8 cellular contexts compared by ENCODE assay signal in the genomic region with DNA sequence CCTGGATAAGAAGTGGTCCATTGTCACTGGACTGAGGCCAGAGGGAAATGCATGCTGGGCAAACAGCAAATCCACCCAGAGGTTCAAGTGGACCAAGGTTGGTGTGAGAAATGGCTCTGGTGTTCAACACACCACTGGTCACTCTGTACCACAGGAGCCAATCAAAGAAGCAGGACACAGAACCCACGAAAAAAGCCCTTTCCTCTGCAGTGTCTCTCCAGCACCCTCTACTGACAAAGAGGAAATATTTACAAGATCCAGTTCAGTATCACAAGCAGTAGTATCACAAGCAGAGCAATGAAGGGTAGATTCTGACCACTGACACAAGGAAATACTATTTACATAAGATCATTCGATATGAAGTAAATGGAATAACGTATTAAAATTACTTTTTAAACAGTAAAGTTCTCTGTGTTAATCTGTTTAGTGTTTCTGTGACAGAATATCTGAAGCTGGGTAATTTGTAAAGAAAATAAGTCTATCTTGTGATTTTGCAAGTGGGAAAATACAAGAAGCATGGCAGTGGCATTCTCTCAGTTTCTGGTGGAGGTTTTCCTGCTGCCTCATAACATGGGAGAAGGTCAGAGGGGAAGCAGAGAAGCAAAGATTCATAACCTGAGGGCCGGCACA.
DNase-seq lines count a peak whose midpoint lies in the region; ATAC-seq lines count a peak whose summit lies in the region.

No MANE protein-coding gene starts in this region.

- CTCF ChIA-PET in activated naive CD4-positive, alpha-beta T cell treated with anti-CD3 and anti-CD28 coated beads, Interleukin-2, amount 10 ng/mL, durations not matched to agents 7 days and 5 days (lab: Charles Lee): interaction anchor here (0.9 to 1.0 kb wide), 2 partner anchors 10 to 194 kb away, joined by 3 read pairs; no protein-coding TSS in a partner anchor

- DNase-seq in NCI-H2171 treated with DMSO at 0.1 percent for 48 hours (lab: John Stamatoyannopoulos, UW) (peak; percentile 13), NCI-H2171 (lab: John Stamatoyannopoulos, UW) (no peak), HT1080 (ENCODE audit: low read depth) (peak; percentile 38), SK-N-DZ (ENCODE audit: low spot score) (peak; percentile 67), left kidney (ENCODE audit: low read depth, low spot score) (peak; percentile 63)
- no peak for DNase-seq in activated naive CD4-positive, alpha-beta T cell treated with anti-CD3 and anti-CD28 coated beads, Interleukin-2, amount 10 ng/mL, durations not matched to agents 7 days and 5 days
- DNase-seq in activated naive CD4-positive, alpha-beta T cell treated with anti-CD3 and anti-CD28 coated beads, Interleukin-2, amount 50 U/mL, for 72 hours (ENCODE audit: low spot score in 2 of 2): no peak

- H3K9me3 Mint-ChIP-seq in activated naive CD4-positive, alpha-beta T cell treated with anti-CD3 and anti-CD28 coated beads, Interleukin-2, amount 10 ng/mL, durations not matched to agents 7 days and 5 days: no peaks in the 10 kb centered on the region
- no peaks in the 10 kb centered on the region for H3K9me3 Mint-ChIP-seq in activated naive CD4-positive, alpha-beta T cell treated with anti-CD3 and anti-CD28 coated beads, Interleukin-2, amount 50 U/mL, for 72 hours

- no peak overlapping the region for H3K27ac Mint-ChIP-seq in activated naive CD4-positive, alpha-beta T cell treated with anti-CD3 and anti-CD28 coated beads, Interleukin-2, amount 10 ng/mL, durations not matched to agents 7 days and 5 days
- H3K27ac Mint-ChIP-seq in activated naive CD4-positive, alpha-beta T cell treated with anti-CD3 and anti-CD28 coated beads, Interleukin-2, amount 50 U/mL, for 72 hours: no peak overlapping the region

- no peaks in the 10 kb centered on the region for H3K36me3 Mint-ChIP-seq in activated naive CD4-positive, alpha-beta T cell treated with anti-CD3 and anti-CD28 coated beads, Interleukin-2, amount 10 ng/mL, durations not matched to agents 7 days and 5 days
- H3K36me3 Mint-ChIP-seq in activated naive CD4-positive, alpha-beta T cell treated with anti-CD3 and anti-CD28 coated beads, Interleukin-2, amount 50 U/mL, for 72 hours: no peaks in the 10 kb centered on the region

- no peaks in the 10 kb centered on the region for H3K4me1 Mint-ChIP-seq in activated naive CD4-positive, alpha-beta T cell treated with anti-CD3 and anti-CD28 coated beads, Interleukin-2, amount 10 ng/mL, durations not matched to agents 7 days and 5 days

- H3K27me3 Mint-ChIP-seq in activated naive CD4-positive, alpha-beta T cell treated with anti-CD3 and anti-CD28 coated beads, Interleukin-2, amount 10 ng/mL, durations not matched to agents 7 days and 5 days: no peaks in the 10 kb centered on the region

- ATAC-seq in GM21723 (IDR thresholded peaks at IDR 0.05; ENCODE audit: unreplicated experiment): peak; percentile 43
- no peak for ATAC-seq in activated naive CD4-positive, alpha-beta T cell treated with anti-CD3 and anti-CD28 coated beads, Interleukin-2, amount 50 U/mL, for 72 hours

- H3K4me3 Mint-ChIP-seq in activated naive CD4-positive, alpha-beta T cell treated with anti-CD3 and anti-CD28 coated beads, Interleukin-2, amount 10 ng/mL, durations not matched to agents 7 days and 5 days: no peak overlapping the region

Comparison
In these comparisons a context has a peak if more than half of its experiments do, and no peak if none do; other contexts are left out.
1. DNase-seq: peak in NCI-H2171 treated with DMSO at 0.1 percent for 48 hours (single experiment), HT1080 (single experiment), SK-N-DZ (single experiment) and left kidney (single experiment); none in NCI-H2171 (single experiment), activated naive CD4-positive, alpha-beta T cell treated with anti-CD3 and anti-CD28 coated beads, Interleukin-2, amount 10 ng/mL, durations not matched to agents 7 days and 5 days (single experiment) and activated naive CD4-positive, alpha-beta T cell treated with anti-CD3 and anti-CD28 coated beads, Interleukin-2, amount 50 U/mL, for 72 hours (0 of 2).